2 cellular contexts compared by ENCODE assay signal in the genomic region with DNA sequence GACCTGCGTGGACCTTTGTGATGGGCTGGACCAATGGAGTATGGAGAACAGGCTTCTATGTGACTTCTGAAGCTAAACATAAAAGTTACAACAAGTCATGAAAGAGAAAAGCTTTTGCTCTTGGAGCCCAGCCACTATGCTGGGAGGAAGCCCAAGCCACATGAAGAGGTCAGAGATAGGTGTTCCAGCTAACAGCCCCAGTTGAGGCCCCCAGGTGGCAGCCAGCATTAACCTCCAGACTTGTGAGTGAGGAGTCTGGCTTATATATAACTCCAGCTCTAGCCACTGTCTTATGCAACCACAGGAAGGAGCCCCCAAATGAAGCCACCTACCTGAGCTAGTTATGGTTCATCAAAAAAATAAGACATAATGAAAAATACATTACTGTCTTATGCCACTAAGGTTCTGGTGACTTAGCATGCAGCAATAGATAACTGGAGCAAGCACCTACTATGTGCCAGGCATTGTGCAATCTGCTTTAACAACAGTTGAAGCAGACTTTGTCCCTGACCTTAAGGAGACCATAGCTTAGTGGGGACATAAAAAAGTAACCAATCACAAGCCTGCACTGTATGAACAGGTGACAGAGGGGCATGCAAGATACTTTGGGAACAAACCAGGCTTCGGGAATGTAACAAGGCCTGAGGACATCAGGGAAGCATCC.
A peak's percentile ranks its signal among the peaks of the same experiment; 100 is the strongest.
TF ChIP-seq lines count a peak whose summit lies in the region.

No MANE protein-coding gene starts in this region.

TF ChIP-seq in HepG2, 621 proteins besides CTCF, POLR2A, EP300 and RAD21 (continued from another document):
- TF ChIP-seq CEBPB (IDR thresholded peaks at IDR 0.05; ENCODE audit: borderline replicate concordance, low read depth, low read length) (peak; percentile 57; the same call in 1 of the 2 replicates), NR2F1 (CRISPR knock-in tag; IDR thresholded peaks at IDR 0.05) (no peak)
- TF ChIP-seq, protein P1, sequence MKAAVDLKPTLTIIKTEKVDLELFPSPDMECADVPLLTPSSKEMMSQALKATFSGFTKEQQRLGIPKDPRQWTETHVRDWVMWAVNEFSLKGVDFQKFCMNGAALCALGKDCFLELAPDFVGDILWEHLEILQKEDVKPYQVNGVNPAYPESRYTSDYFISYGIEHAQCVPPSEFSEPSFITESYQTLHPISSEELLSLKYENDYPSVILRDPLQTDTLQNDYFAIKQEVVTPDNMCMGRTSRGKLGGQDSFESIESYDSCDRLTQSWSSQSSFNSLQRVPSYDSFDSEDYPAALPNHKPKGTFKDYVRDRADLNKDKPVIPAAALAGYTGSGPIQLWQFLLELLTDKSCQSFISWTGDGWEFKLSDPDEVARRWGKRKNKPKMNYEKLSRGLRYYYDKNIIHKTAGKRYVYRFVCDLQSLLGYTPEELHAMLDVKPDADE (CRISPR knock-in tag; IDR thresholded peaks at IDR 0.05): no peak

TF ChIP-seq in H1, 55 proteins besides CTCF, POLR2A, EP300 and RAD21:
- TF ChIP-seq, protein P2, sequence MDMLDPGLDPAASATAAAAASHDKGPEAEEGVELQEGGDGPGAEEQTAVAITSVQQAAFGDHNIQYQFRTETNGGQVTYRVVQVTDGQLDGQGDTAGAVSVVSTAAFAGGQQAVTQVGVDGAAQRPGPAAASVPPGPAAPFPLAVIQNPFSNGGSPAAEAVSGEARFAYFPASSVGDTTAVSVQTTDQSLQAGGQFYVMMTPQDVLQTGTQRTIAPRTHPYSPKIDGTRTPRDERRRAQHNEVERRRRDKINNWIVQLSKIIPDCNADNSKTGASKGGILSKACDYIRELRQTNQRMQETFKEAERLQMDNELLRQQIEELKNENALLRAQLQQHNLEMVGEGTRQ (IDR thresholded peaks at IDR 0.05; ENCODE audit: low read length): no peak
- TF ChIP-seq TEAD4 (IDR thresholded peaks at IDR 0.05; ENCODE audit: low read depth, low read length): no peak
- TF ChIP-seq KDM5A (IDR thresholded peaks at IDR 0.05; ENCODE audit: low read length): no peak
- TF ChIP-seq CEBPB (IDR thresholded peaks at IDR 0.05; ENCODE audit: low read depth, low read length): 0 out of 2 replicates have a peak, but pooled peaks have one; percentile 6
- TF ChIP-seq, protein P3, sequence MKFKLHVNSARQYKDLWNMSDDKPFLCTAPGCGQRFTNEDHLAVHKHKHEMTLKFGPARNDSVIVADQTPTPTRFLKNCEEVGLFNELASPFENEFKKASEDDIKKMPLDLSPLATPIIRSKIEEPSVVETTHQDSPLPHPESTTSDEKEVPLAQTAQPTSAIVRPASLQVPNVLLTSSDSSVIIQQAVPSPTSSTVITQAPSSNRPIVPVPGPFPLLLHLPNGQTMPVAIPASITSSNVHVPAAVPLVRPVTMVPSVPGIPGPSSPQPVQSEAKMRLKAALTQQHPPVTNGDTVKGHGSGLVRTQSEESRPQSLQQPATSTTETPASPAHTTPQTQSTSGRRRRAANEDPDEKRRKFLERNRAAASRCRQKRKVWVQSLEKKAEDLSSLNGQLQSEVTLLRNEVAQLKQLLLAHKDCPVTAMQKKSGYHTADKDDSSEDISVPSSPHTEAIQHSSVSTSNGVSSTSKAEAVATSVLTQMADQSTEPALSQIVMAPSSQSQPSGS (IDR thresholded peaks at IDR 0.05; ENCODE audit: low read length): no peak
- no peak for TF ChIP-seq BACH1 (IDR thresholded peaks at IDR 0.05; ENCODE audit: low read length)
